Comparison of ENCODE assay signal across 1 cellular context in the genomic region with DNA sequence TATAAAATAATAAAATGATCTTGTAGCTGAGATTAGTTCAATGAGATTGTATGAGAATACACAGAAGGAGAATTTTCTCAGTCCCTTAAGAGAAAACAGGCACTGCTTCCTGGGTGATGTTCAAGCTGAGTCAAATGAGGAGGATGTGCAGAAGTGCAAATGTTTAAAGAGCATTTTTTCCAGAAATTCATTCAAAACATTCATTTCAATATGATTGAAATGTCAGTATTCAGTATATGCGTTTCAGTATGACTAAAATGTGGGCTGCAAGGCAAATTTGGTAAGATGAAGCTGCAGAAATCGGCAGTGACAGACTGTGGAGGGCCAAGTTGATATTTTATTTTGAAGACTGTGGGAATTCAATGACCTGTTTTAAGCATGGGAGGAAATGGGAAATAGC.
TF ChIP-seq lines count a peak whose summit lies in the region.

No MANE protein-coding gene starts in this region.

TF ChIP-seq in GM23338, 12 proteins besides CTCF, POLR2A, EP300 and RAD21 (continued from another document):
- TF ChIP-seq CREB1 (CRISPR knock-in tag; IDR thresholded peaks at IDR 0.05; ENCODE audit: low read depth): no peak
- no peak for TF ChIP-seq EZH2 (IDR thresholded peaks at IDR 0.05; ENCODE audit: low read depth, unreplicated experiment)
- no peak for TF ChIP-seq JUNB (IDR thresholded peaks at IDR 0.05; ENCODE audit: unreplicated experiment)
- TF ChIP-seq NANOG (IDR thresholded peaks at IDR 0.05; ENCODE audit: borderline replicate concordance): no peak
- TF ChIP-seq STAT1 (IDR thresholded peaks at IDR 0.05; ENCODE audit: unreplicated experiment): no peak
- no peak for TF ChIP-seq POLR2AphosphoS5 (IDR thresholded peaks at IDR 0.05; ENCODE audit: low read depth)
- TF ChIP-seq, protein P1, sequence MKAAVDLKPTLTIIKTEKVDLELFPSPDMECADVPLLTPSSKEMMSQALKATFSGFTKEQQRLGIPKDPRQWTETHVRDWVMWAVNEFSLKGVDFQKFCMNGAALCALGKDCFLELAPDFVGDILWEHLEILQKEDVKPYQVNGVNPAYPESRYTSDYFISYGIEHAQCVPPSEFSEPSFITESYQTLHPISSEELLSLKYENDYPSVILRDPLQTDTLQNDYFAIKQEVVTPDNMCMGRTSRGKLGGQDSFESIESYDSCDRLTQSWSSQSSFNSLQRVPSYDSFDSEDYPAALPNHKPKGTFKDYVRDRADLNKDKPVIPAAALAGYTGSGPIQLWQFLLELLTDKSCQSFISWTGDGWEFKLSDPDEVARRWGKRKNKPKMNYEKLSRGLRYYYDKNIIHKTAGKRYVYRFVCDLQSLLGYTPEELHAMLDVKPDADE (IDR thresholded peaks at IDR 0.05): no peak
- no peak for TF ChIP-seq ZNF114 (CRISPR knock-in tag; IDR thresholded peaks at IDR 0.05)
- TF ChIP-seq, protein P2, sequence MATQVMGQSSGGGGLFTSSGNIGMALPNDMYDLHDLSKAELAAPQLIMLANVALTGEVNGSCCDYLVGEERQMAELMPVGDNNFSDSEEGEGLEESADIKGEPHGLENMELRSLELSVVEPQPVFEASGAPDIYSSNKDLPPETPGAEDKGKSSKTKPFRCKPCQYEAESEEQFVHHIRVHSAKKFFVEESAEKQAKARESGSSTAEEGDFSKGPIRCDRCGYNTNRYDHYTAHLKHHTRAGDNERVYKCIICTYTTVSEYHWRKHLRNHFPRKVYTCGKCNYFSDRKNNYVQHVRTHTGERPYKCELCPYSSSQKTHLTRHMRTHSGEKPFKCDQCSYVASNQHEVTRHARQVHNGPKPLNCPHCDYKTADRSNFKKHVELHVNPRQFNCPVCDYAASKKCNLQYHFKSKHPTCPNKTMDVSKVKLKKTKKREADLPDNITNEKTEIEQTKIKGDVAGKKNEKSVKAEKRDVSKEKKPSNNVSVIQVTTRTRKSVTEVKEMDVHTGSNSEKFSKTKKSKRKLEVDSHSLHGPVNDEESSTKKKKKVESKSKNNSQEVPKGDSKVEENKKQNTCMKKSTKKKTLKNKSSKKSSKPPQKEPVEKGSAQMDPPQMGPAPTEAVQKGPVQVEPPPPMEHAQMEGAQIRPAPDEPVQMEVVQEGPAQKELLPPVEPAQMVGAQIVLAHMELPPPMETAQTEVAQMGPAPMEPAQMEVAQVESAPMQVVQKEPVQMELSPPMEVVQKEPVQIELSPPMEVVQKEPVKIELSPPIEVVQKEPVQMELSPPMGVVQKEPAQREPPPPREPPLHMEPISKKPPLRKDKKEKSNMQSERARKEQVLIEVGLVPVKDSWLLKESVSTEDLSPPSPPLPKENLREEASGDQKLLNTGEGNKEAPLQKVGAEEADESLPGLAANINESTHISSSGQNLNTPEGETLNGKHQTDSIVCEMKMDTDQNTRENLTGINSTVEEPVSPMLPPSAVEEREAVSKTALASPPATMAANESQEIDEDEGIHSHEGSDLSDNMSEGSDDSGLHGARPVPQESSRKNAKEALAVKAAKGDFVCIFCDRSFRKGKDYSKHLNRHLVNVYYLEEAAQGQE (IDR thresholded peaks at IDR 0.05; ENCODE audit: unreplicated experiment): no peak
